ENCODE assay signal across 7 cellular contexts in genomic region chr7:27151945-27152815, GRCh38. TPM values are rescaled to one million over a fixed set of nuclear protein-coding genes. Genes with fewer than 3 reads are reported as not detected.
DNase-seq lines count a peak whose midpoint lies in the region; ATAC-seq and TF ChIP-seq lines count a peak whose summit lies in the region.

TSS of gene HOXA3 (minus strand) at chr7:27152583. CDS start at chr7:27110640, 41,943 bp downstream.

- H3K27ac ChIP-seq in esophagus muscularis mucosa (replicated peaks in 1 of 4) (peak within 1 kb of the TSS in 2 of 4 donors; percentile 18 to 28), gastrocnemius medialis (peak within 1 kb of the TSS; percentile 90 to 96 (median 94)), thyroid gland (peak within 1 kb of the TSS in 1 of 3 donors; percentile 0)

- no peaks in the 10 kb centered on the region for H3K36me3 ChIP-seq in esophagus muscularis mucosa
- H3K36me3 ChIP-seq in gastrocnemius medialis, result no peaks in the 10 kb centered on the region
- H3K36me3 ChIP-seq in thyroid gland, result no peaks in the 10 kb centered on the region

- H3K27me3 ChIP-seq in esophagus muscularis mucosa (peaks cover 40 to 95% (median 64%) of the 10 kb centered on the region in 4 donors), gastrocnemius medialis (no peaks in the 10 kb centered on the region), thyroid gland (peaks cover 92% of the 10 kb centered on the region)

- TF ChIP-seq EP300 in esophagus muscularis mucosa (IDR thresholded peaks at IDR 0.05), result no peak

- ATAC-seq in gastrocnemius medialis (peak in 1 of 2 donors; percentile 8), HG03108 (IDR thresholded peaks at IDR 0.05; ENCODE audit: unreplicated experiment) (no peak)

- H3K4me3 ChIP-seq in esophagus muscularis mucosa, result peak within 1 kb of the TSS; percentile 41 to 58 (median 44)
- peak within 1 kb of the TSS; percentile 64 to 75 (median 70) for H3K4me3 ChIP-seq in gastrocnemius medialis
- H3K4me3 ChIP-seq in thyroid gland (replicated peaks in 1 of 3), result no peak within 1 kb of the TSS

- peaks cover 55 to 71% (median 66%) of the 10 kb centered on the region in 4 donors for H3K4me1 ChIP-seq in esophagus muscularis mucosa
- peaks cover 46 to 61% of the 10 kb centered on the region in 2 donors for H3K4me1 ChIP-seq in gastrocnemius medialis
- peaks cover 21 to 41% of the 10 kb centered on the region in 2 donors for H3K4me1 ChIP-seq in thyroid gland

- DNase-seq in GOT3 (lab: John Stamatoyannopoulos, UW), result peak; percentile 66
- peak; percentile 78 for DNase-seq in RPMI7951 (ENCODE audit: low read depth)
- DNase-seq in esophagus muscularis mucosa (ENCODE audit: extremely low spot score), result no peak
- peak in 1 of 2 donors; percentile 63 for DNase-seq in gastrocnemius medialis
- DNase-seq in thyroid gland, result no peak
- DNase-seq in stimulated activated naive CD4-positive, alpha-beta T cell treated with Interleukin-2 at 50 U/mL for 16 hours (lab: John Stamatoyannopoulos, UW), result no peak

- in situ Hi-C loops in gastrocnemius medialis (cut with MboI; ENCODE audit: low sequenced_read_pairs in 4 of 4), result loop anchor here in 2 of 4 donors (10.0 to 25.0 kb wide), 3 partner anchors 777 to 940 kb away; partner anchors contain the start of genes CBX3 (in 1 of the 2) and HNRNPA2B1 (in 1 of the 2)

- no peaks in the 10 kb centered on the region for H3K9me3 ChIP-seq in esophagus muscularis mucosa
- H3K9me3 ChIP-seq in gastrocnemius medialis, result no peaks in the 10 kb centered on the region
- no peaks in the 10 kb centered on the region for H3K9me3 ChIP-seq in thyroid gland

- no peak for TF ChIP-seq POLR2A in esophagus muscularis mucosa (IDR thresholded peaks at IDR 0.05; ENCODE audit: low read depth)
- peak; percentile 15 to 39 for TF ChIP-seq POLR2A in gastrocnemius medialis (IDR thresholded peaks at IDR 0.05)
- no peak for TF ChIP-seq POLR2A in thyroid gland (IDR thresholded peaks at IDR 0.05)

- WGBS in esophagus muscularis mucosa, result 18% methylated on average over 33 of the region's 53 CpGs
- 6 to 10% methylated on average over 39 of the region's 53 CpGs for WGBS in thyroid gland, 2 donors

- no peak for TF ChIP-seq CTCF in esophagus muscularis mucosa (IDR thresholded peaks at IDR 0.05)
- TF ChIP-seq CTCF in gastrocnemius medialis (IDR thresholded peaks at IDR 0.05 in 4 of 5, conservative IDR thresholded peaks at IDR 0.05 in 1 of 5), result no peak
- TF ChIP-seq CTCF in thyroid gland (IDR thresholded peaks at IDR 0.05), result no peak

- intact Hi-C loops in esophagus muscularis mucosa (cut with DNase I) (loop anchor here (10.0 kb wide), 1 partner anchor 1257 kb away; no protein-coding TSS in a partner anchor), gastrocnemius medialis (cut with DNase I; ENCODE audit: low total_unique reads) (loop anchor here (1.0 kb wide), 1 partner anchor 13 kb away; the partner anchor contains the start of gene HOXA9), thyroid gland (cut with DNase I) (loop anchor here (5.0 kb wide), 1 partner anchor 285 kb away; no protein-coding TSS in a partner anchor)

RNA-seq across cellular contexts. Expression of gene HOXA3, which starts in this region (rescaled TPM):
- 0.98 and 4.7 TPM in 2 replicates for total RNA-seq in RPMI7951 (2014; rRNA removed; shearing (Covaris generic))
- 10 to 100 TPM; 10.2 to 16.6 (median 13.8) TPM for total RNA-seq in esophagus muscularis mucosa
- total RNA-seq in gastrocnemius medialis, result 1 to 10 TPM in 3 of 4 donors, under 1 TPM in 1; 0.53 to 6.2 (median 3.0) TPM
- total RNA-seq in thyroid gland, result 1 to 10 TPM in 3 of 4 donors, under 1 TPM in 1; 0.94 to 6.1 (median 1.9) TPM

Comparison
In these comparisons a context has a peak if more than half of its experiments do, and no peak if none do; other contexts are left out.
1. DNase-seq: peak in GOT3 (single experiment) and RPMI7951 (single experiment); none in esophagus muscularis mucosa (single experiment), thyroid gland (0 of 2) and stimulated activated naive CD4-positive, alpha-beta T cell treated with Interleukin-2 at 50 U/mL for 16 hours (single experiment).
2. H3K4me3 ChIP-seq: peak in esophagus muscularis mucosa (4 of 4) and gastrocnemius medialis (4 of 4); none in thyroid gland (0 of 3).
3. POLR2A ChIP-seq: peak in gastrocnemius medialis (2 of 2); none in esophagus muscularis mucosa (single experiment) and thyroid gland (0 of 2).